8 cellular contexts compared by ENCODE assay signal in genomic region chr22:36239401-36240171, GRCh38. TPM values are rescaled to one million over a fixed set of nuclear protein-coding genes. Genes with fewer than 3 reads are reported as not detected.
DNase-seq lines count a peak whose midpoint lies in the region; ATAC-seq and TF ChIP-seq lines count a peak whose summit lies in the region.

A gene with protein sequence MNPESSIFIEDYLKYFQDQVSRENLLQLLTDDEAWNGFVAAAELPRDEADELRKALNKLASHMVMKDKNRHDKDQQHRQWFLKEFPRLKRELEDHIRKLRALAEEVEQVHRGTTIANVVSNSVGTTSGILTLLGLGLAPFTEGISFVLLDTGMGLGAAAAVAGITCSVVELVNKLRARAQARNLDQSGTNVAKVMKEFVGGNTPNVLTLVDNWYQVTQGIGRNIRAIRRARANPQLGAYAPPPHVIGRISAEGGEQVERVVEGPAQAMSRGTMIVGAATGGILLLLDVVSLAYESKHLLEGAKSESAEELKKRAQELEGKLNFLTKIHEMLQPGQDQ (minus strand): TSS chr22:36239527. CDS start chr22:36233162, 6,365 bp downstream.

- H3K27me3 Mint-ChIP-seq in GM23338 (ENCODE audit: insufficient read depth, low read depth, poor library complexity) (peaks cover 14% of the 10 kb centered on the region), neural crest cell (ENCODE audit: low read depth) (no peaks in the 10 kb centered on the region)

- H3K4me3 ChIP-seq in GM23338, result peak within 1 kb of the TSS; percentile 55
- peak within 1 kb of the TSS; percentile 76 to 79 for H3K4me3 ChIP-seq in foreskin fibroblast (ENCODE audit: low read depth in 1 of 2, low read length in 2 of 2)
- H3K4me3 ChIP-seq in stomach smooth muscle (ENCODE audit: low read length in 2 of 2), result peak within 1 kb of the TSS; percentile 78 to 91

- DNase-seq in ELF-1 (ENCODE audit: low read depth, low spot score), result peak; percentile 91
- peak; percentile 96 for DNase-seq in GM23338 (ENCODE audit: low spot score)
- peak; percentile 91 to 96 for DNase-seq in SHP77 (lab: John Stamatoyannopoulos, UW)
- DNase-seq in activated gamma-delta T cell treated with Interleukin-2 at 50 U/mL for 16 hours, result peak; percentile 85
- peak; percentile 88 to 96 for DNase-seq in foreskin fibroblast
- peak; percentile 71 for DNase-seq in neural crest cell (ENCODE audit: low read depth, low spot score)

- H2AFZ ChIP-seq in GM23338, result peak within 1 kb of the TSS; percentile 88

- H3K4me3 Mint-ChIP-seq in GM23338 (peak within 1 kb of the TSS; percentile 90), neural crest cell (peak within 1 kb of the TSS; percentile 97)

- ATAC-seq in GM23338, result peak; percentile 100

- no peaks in the 10 kb centered on the region for H3F3A ChIP-seq in GM23338 (replicated peaks; ENCODE audit: low read depth)

- peak within 1 kb of the TSS; percentile 69 to 91 for H3K9ac ChIP-seq in stomach smooth muscle (ENCODE audit: low read length in 2 of 2)

- H3K9me2 ChIP-seq in GM23338 (ENCODE audit: insufficient read depth), result no peaks in the 10 kb centered on the region

- H3K36me3 Mint-ChIP-seq in GM23338 (ENCODE audit: low read depth), result peaks cover 16% of the 10 kb centered on the region
- H3K36me3 Mint-ChIP-seq in neural crest cell (ENCODE audit: low read depth), result peaks cover 8% of the 10 kb centered on the region

- H3K9me3 ChIP-seq in stomach smooth muscle (ENCODE audit: control insufficient read depth in 2 of 2, low read length in 2 of 2), result no peaks in the 10 kb centered on the region

- TF ChIP-seq CTCF in GM23338 (conservative IDR thresholded peaks at IDR 0.05; ENCODE audit: low read depth in 2 of 2) (peak; percentile 54 to 72), LNCAP (IDR thresholded peaks at IDR 0.05) (peak; percentile 66), foreskin fibroblast (IDR thresholded peaks at IDR 0.05; ENCODE audit: low read depth, low read length) (peak; percentile 76), neural crest cell (conservative IDR thresholded peaks at IDR 0.05) (peak; percentile 68)

- no peaks in the 10 kb centered on the region; the same call in 1 of the 2 replicates for H3K79me2 ChIP-seq in GM23338 (replicated peaks; ENCODE audit: insufficient read depth)

- H3K36me3 ChIP-seq in GM23338 (ENCODE audit: insufficient read depth), result no peaks in the 10 kb centered on the region; the same call in 1 of the 2 replicates
- peaks cover 0 to under 1% of the 10 kb centered on the region in 2 donors for H3K36me3 ChIP-seq in stomach smooth muscle (ENCODE audit: control insufficient read depth in 2 of 2, insufficient read depth in 2 of 2, low read length in 2 of 2)

- H4K20me1 ChIP-seq in GM23338 (replicated peaks; ENCODE audit: insufficient read depth), result no peaks in the 10 kb centered on the region

- H3K9me3 Mint-ChIP-seq in GM23338, result peaks cover 4% of the 10 kb centered on the region
- peaks cover 7% of the 10 kb centered on the region for H3K9me3 Mint-ChIP-seq in neural crest cell

- peak within 1 kb of the TSS; percentile 81 for H3K4me2 ChIP-seq in GM23338

- H3K27ac Mint-ChIP-seq in GM23338 (peak within 1 kb of the TSS; percentile 99), neural crest cell (ENCODE audit: unreplicated experiment) (peak within 1 kb of the TSS; percentile 97)

- H3K27me3 ChIP-seq in GM23338 (ENCODE audit: insufficient read depth) (no peaks in the 10 kb centered on the region), stomach smooth muscle (ENCODE audit: control insufficient read depth in 1 of 2, insufficient read depth in 2 of 2, low read length in 2 of 2) (no peaks in the 10 kb centered on the region)

- peaks cover 8% of the 10 kb centered on the region for H3K4me1 ChIP-seq in GM23338 (ENCODE audit: insufficient read depth)
- H3K4me1 ChIP-seq in stomach smooth muscle (ENCODE audit: control insufficient read depth, insufficient read depth, low read length), result peaks cover 57% of the 10 kb centered on the region

- H3K27ac ChIP-seq in GM23338 (ENCODE audit: low read depth) (peak within 1 kb of the TSS; percentile 62; the same call in 1 of the 2 replicates), stomach smooth muscle (ENCODE audit: low read length) (peak within 1 kb of the TSS; percentile 86)

- H3K4me1 Mint-ChIP-seq in GM23338 (peaks cover 22% of the 10 kb centered on the region), neural crest cell (peaks cover 22% of the 10 kb centered on the region)

TF ChIP-seq in GM23338, 12 proteins besides CTCF, POLR2A, EP300 and RAD21:
- TF ChIP-seq EZH2phosphoT487 (IDR thresholded peaks at IDR 0.05; ENCODE audit: unreplicated experiment), result no peak
- no peak for TF ChIP-seq STAT1 (IDR thresholded peaks at IDR 0.05; ENCODE audit: unreplicated experiment)
- no peak for TF ChIP-seq ZNF114 (CRISPR knock-in tag; IDR thresholded peaks at IDR 0.05)

RNA-seq across cellular contexts. Expression of the gene that starts here (rescaled TPM):
- total RNA-seq in GM23338 (2014; rRNA removed; shearing (Covaris generic)), result 10.4 and 12.4 TPM in 2 replicates
- 4.9 and 5.5 TPM in 2 replicates for polyA plus RNA-seq in GM23338 (2016; fragmentation: Nextera tagmentation; extraction: Ambion mirVana)
- total RNA-seq in neural crest cell, result 14.2 and 15.7 TPM in 2 replicates

Comparison
In these comparisons a context has a peak if more than half of its experiments do, and no peak if none do; other contexts are left out.
1. Peak in every context shown above with its lines: DNase-seq, ATAC-seq, H3K4me3 ChIP-seq and H3K27ac ChIP-seq.